Comparison of ENCODE assay signal across 25 cellular contexts in the genomic region with DNA sequence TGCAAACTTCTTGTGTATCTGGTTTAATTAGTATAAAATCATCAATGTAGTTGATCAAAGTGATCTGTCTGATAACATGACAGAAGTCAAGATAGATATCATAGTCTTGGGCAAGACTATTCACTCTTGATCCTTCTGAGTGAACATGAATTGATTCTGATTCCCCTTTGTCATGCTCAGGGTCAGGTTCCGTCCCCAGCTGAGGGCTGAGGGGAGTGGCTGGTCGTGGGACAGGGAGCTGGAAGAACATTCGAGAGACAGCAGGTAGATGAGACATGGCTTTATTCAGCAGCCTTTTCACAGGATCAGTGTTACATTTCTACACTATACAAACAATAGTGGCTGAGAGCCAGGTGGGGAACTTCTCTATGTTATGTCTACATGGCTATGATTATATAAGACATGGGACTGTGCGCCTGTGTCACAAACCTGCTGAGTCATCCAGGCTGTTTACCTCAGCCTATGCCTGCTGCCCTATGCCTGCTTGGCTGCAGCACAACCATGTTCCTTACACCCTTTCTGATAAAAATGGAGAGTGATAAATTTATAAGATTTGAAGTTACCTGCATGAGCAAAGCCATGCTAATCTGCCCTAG.
DNase-seq lines count a peak whose midpoint lies in the region; ATAC-seq and TF ChIP-seq lines count a peak whose summit lies in the region.
"Had no signal": no experiment of that assay in that cellular context is flagged by ENCODE, and none has a peak within 500 bp of the region (broad histone marks: within the 10 kb centered on the region; RNA-seq: fewer than 3 reads in every experiment).

No MANE protein-coding gene starts in this region.

- no peak for TF ChIP-seq EP300 in SK-N-SH (IDR thresholded peaks at IDR 0.05; ENCODE audit: borderline replicate concordance in 1 of 2, low read depth in 1 of 2, low read length in 1 of 2)

- BruUV-seq in Caco-2 (replicated peaks; lab: Mats Ljungman, UMichigan) = no TSS peak

- H3K4me3 ChIP-seq in SK-N-SH (ENCODE audit: low read depth in 2 of 2, low read length in 1 of 2) = no peak overlapping the region
- H3K4me3 ChIP-seq in hepatocyte = no peak overlapping the region
- no peak overlapping the region for H3K4me3 ChIP-seq in HAP-1
- H3K4me3 ChIP-seq in Caco-2 (ENCODE audit: low read depth, low read length) = no peak overlapping the region
- H3K4me3 ChIP-seq: A549, BLaER1, heart right ventricle, SJSA1, suprapubic skin had no signal

- H3K4me3 Mint-ChIP-seq in Caco-2 (ENCODE audit: unreplicated experiment) = no peak overlapping the region
- H3K4me3 Mint-ChIP-seq: activated CD8-positive, alpha-beta memory T cell treated with anti-CD3 and anti-CD28 coated beads, Interleukin-2, amount 10 ng/mL, durations not matched to agents 7 days and 5 days; activated T-helper 17 cell treated with anti-CD3 and anti-CD28 coated beads, Interleukin-2, amount 50 U/mL, for 72 hours; natural killer cell; T-helper 2 cell treated with Interferon-gamma antibody and Interleukin-4, amounts not matched to agents 5 μg/mL and 100 μg/mL, for 36 hours had no signal

- H2AFZ ChIP-seq in SK-N-SH (ENCODE audit: low read depth) = no peak overlapping the region
- no peak overlapping the region for H2AFZ ChIP-seq in hepatocyte

- H3K4me2 ChIP-seq in SK-N-SH = no peak overlapping the region
- no peak overlapping the region for H3K4me2 ChIP-seq in hepatocyte
- H3K4me2 ChIP-seq: A549, BLaER1 had no signal

- H3K36me3 Mint-ChIP-seq in Caco-2 (ENCODE audit: insufficient read depth, unreplicated experiment) = no peaks in the 10 kb centered on the region
- H3K36me3 Mint-ChIP-seq: activated CD8-positive, alpha-beta memory T cell treated with anti-CD3 and anti-CD28 coated beads, Interleukin-2, amount 10 ng/mL, durations not matched to agents 7 days and 5 days; natural killer cell had no signal

- CTCF ChIA-PET in SK-N-SH (lab: Yijun Ruan, JAX) = no interaction called here
- CTCF ChIA-PET in Caco-2 (lab: Charles Lee) = no interaction called here

- peak; percentile 48; the same call in 1 of the 3 replicates for ATAC-seq in SK-N-SH treated with all-trans-retinoic acid at 6 μM for 48 hours
- no peak for ATAC-seq in GM21447 (IDR thresholded peaks at IDR 0.05; ENCODE audit: unreplicated experiment)
- ATAC-seq: A549; activated CD8-positive, alpha-beta memory T cell treated with anti-CD3 and anti-CD28 coated beads, Interleukin-2, amount 10 ng/mL, durations not matched to agents 7 days and 5 days; activated T-helper 17 cell treated with anti-CD3 and anti-CD28 coated beads, Interleukin-2, amount 50 U/mL, for 72 hours; heart right ventricle; natural killer cell had no signal

- no peaks in the 10 kb centered on the region for H3K9me3 Mint-ChIP-seq in Caco-2 (ENCODE audit: unreplicated experiment)
- H3K9me3 Mint-ChIP-seq: activated T-helper 17 cell treated with anti-CD3 and anti-CD28 coated beads, Interleukin-2, amount 50 U/mL, for 72 hours; T-helper 2 cell treated with Interferon-gamma antibody and Interleukin-4, amounts not matched to agents 5 μg/mL and 100 μg/mL, for 36 hours had no signal

- in situ Hi-C loops in HAP-1 (cut with MboI; ENCODE audit: low sequenced_read_pairs) = no loop called here

- TF ChIP-seq CTCF in SK-N-SH (IDR thresholded peaks at IDR 0.05) = no peak
- TF ChIP-seq CTCF in hepatocyte (IDR thresholded peaks at IDR 0.05; ENCODE audit: poor library complexity) = no peak
- no peak for TF ChIP-seq CTCF in Caco-2 (IDR thresholded peaks at IDR 0.05; ENCODE audit: insufficient read depth in 1 of 2, low read depth in 1 of 2, low read length in 1 of 2, severe bottlenecking in 1 of 2, unreplicated experiment in 1 of 2)

- H3K4me1 Mint-ChIP-seq in Caco-2 (ENCODE audit: low read depth, unreplicated experiment) = no peaks in the 10 kb centered on the region
- H3K4me1 Mint-ChIP-seq: activated CD8-positive, alpha-beta memory T cell treated with anti-CD3 and anti-CD28 coated beads, Interleukin-2, amount 10 ng/mL, durations not matched to agents 7 days and 5 days; activated T-helper 17 cell treated with anti-CD3 and anti-CD28 coated beads, Interleukin-2, amount 50 U/mL, for 72 hours; natural killer cell had no signal

- no peaks in the 10 kb centered on the region for H3K79me2 ChIP-seq in SK-N-SH (ENCODE audit: insufficient read depth)
- H3K79me2 ChIP-seq in hepatocyte = no peaks in the 10 kb centered on the region

- no peak for TF ChIP-seq RAD21 in SK-N-SH (IDR thresholded peaks at IDR 0.05; ENCODE audit: low read length)

- 8% methylated on average over 4 of the region's 4 CpGs for WGBS in SK-N-SH (ENCODE audit: low lambda C conversion rate)
- WGBS in hepatocyte (ENCODE audit: low lambda C conversion rate, missing lambda C conversion rate) = 77% methylated on average over 4 of the region's 4 CpGs

- H3K9me2 ChIP-seq in SK-N-SH (no peaks in the 10 kb centered on the region), hepatocyte (replicated peaks; ENCODE audit: insufficient read depth) (no peaks in the 10 kb centered on the region)

- peaks cover 6% of the 10 kb centered on the region for H3K27me3 Mint-ChIP-seq in Caco-2 (ENCODE audit: insufficient read depth, unreplicated experiment)

- H3F3A ChIP-seq in SK-N-SH (replicated peaks; ENCODE audit: insufficient read depth) = no peaks in the 10 kb centered on the region

- H3K27me3 ChIP-seq in SK-N-SH (ENCODE audit: insufficient read depth) (no peaks in the 10 kb centered on the region), hepatocyte (no peaks in the 10 kb centered on the region), HAP-1 (ENCODE audit: low read depth) (no peaks in the 10 kb centered on the region; the same call in 1 of the 2 replicates), Caco-2 (replicated peaks; ENCODE audit: control insufficient read depth, insufficient read depth, low read length) (no peaks in the 10 kb centered on the region)
- H3K27me3 ChIP-seq: BLaER1, heart right ventricle, SJSA1, suprapubic skin had no signal

- no peak for DNase-seq in SK-N-SH
- peak; percentile 11 for DNase-seq in UCSD-AML1 (lab: John Stamatoyannopoulos, UW; ENCODE audit: unreplicated experiment)
- peak; percentile 41 for DNase-seq in hepatocyte (ENCODE audit: low spot score)
- DNase-seq in HAP-1 (ENCODE audit: low spot score in 2 of 2) = no peak
- no peak for DNase-seq in hippocampal formation (lab: John Stamatoyannopoulos, UW)
- no peak for DNase-seq in Caco-2
- DNase-seq: activated CD4-positive, CD25-positive, alpha-beta regulatory T cell treated with anti-CD3 and anti-CD28 coated beads, Interleukin-2, amount 50 U/mL, for 72 hours; activated CD8-positive, alpha-beta memory T cell treated with anti-CD3 and anti-CD28 coated beads, Interleukin-2, amount 10 ng/mL, durations not matched to agents 7 days and 5 days; amniotic stem cell; central memory CD4-positive, alpha-beta T cell; effector CD8-positive, alpha-beta T cell; heart right ventricle; natural killer cell; NCI-H1048; NCI-H2029; NCI-H526 treated with DMSO at 0.1 percent for 48 hours; stimulated activated CD4-positive, alpha-beta T cell treated with anti-CD3 and anti-CD28 coated beads, Interleukin-4, amount 100 ng/mL, for 24 hours had no signal

- H4K20me1 ChIP-seq in SK-N-SH (ENCODE audit: insufficient read depth) = no peaks in the 10 kb centered on the region
- no peaks in the 10 kb centered on the region for H4K20me1 ChIP-seq in hepatocyte (ENCODE audit: insufficient read depth, poor library complexity, severe bottlenecking)
- H4K20me1 ChIP-seq: BLaER1 had no signal

- H3K4me1 ChIP-seq in SK-N-SH (ENCODE audit: control insufficient read depth in 1 of 2, insufficient read depth in 2 of 2, low read depth in 1 of 2, low read length in 1 of 2) (no peaks in the 10 kb centered on the region), hepatocyte (ENCODE audit: insufficient read depth) (no peaks in the 10 kb centered on the region), HAP-1 (no peaks in the 10 kb centered on the region), Caco-2 (no peaks in the 10 kb centered on the region)
- H3K4me1 ChIP-seq: A549, BLaER1, heart right ventricle, SJSA1, suprapubic skin had no signal

- H3K27ac ChIP-seq in SK-N-SH (ENCODE audit: low read depth in 2 of 2, low read length in 1 of 2) (no peak overlapping the region), hepatocyte (no peak overlapping the region)
- H3K27ac ChIP-seq: A549, BLaER1, heart right ventricle, SJSA1, suprapubic skin had no signal

- H3K36me3 ChIP-seq in SK-N-SH (replicated peaks in 1 of 2; ENCODE audit: control insufficient read depth in 1 of 2, insufficient read depth in 2 of 2, low read length in 1 of 2) (no peaks in the 10 kb centered on the region), hepatocyte (replicated peaks; ENCODE audit: insufficient read depth, low read depth) (no peaks in the 10 kb centered on the region), HAP-1 (replicated peaks) (no peaks in the 10 kb centered on the region), Caco-2 (ENCODE audit: control insufficient read depth, insufficient read depth, low read length) (no peaks in the 10 kb centered on the region)
- H3K36me3 ChIP-seq: BLaER1, heart right ventricle, SJSA1, suprapubic skin had no signal

- H3K9me3 ChIP-seq in SK-N-SH (no peaks in the 10 kb centered on the region), hepatocyte (ENCODE audit: low read depth) (no peaks in the 10 kb centered on the region), HAP-1 (no peaks in the 10 kb centered on the region), Caco-2 (no peaks in the 10 kb centered on the region)
- H3K9me3 ChIP-seq: A549, BLaER1, heart right ventricle, SJSA1, suprapubic skin had no signal

- no peak overlapping the region for H3K27ac Mint-ChIP-seq in Caco-2 (ENCODE audit: unreplicated experiment)
- H3K27ac Mint-ChIP-seq: activated CD8-positive, alpha-beta memory T cell treated with anti-CD3 and anti-CD28 coated beads, Interleukin-2, amount 10 ng/mL, durations not matched to agents 7 days and 5 days; activated T-helper 17 cell treated with anti-CD3 and anti-CD28 coated beads, Interleukin-2, amount 50 U/mL, for 72 hours; natural killer cell; T-helper 2 cell treated with Interferon-gamma antibody and Interleukin-4, amounts not matched to agents 5 μg/mL and 100 μg/mL, for 36 hours had no signal

- intact Hi-C loops in Caco-2 (cut with micrococcal nuclease; ENCODE audit: unreplicated experiment) = no loop called here

- POLR2A ChIA-PET in SK-N-SH (lab: Yijun Ruan, JAX) = no interaction called here
- POLR2A ChIA-PET in Caco-2 (lab: Charles Lee) = no interaction called here

- H3K9ac ChIP-seq in SK-N-SH = no peak overlapping the region
- H3K9ac ChIP-seq: BLaER1 had no signal

TF ChIP-seq in SK-N-SH, 30 proteins besides CTCF, POLR2A, EP300 and RAD21 (continues in another document):
- TF ChIP-seq SMC3 (IDR thresholded peaks at IDR 0.05; ENCODE audit: low read depth, low read length) (no peak), GATA2 (CRISPR knock-in tag; IDR thresholded peaks at IDR 0.05) (no peak)
- TF ChIP-seq, protein P1, sequence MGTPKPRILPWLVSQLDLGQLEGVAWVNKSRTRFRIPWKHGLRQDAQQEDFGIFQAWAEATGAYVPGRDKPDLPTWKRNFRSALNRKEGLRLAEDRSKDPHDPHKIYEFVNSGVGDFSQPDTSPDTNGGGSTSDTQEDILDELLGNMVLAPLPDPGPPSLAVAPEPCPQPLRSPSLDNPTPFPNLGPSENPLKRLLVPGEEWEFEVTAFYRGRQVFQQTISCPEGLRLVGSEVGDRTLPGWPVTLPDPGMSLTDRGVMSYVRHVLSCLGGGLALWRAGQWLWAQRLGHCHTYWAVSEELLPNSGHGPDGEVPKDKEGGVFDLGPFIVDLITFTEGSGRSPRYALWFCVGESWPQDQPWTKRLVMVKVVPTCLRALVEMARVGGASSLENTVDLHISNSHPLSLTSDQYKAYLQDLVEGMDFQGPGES (IDR thresholded peaks at IDR 0.05; ENCODE audit: low read depth, low read length) = no peak

Comparison
In these comparisons a context has a peak if more than half of its experiments do, and no peak if none do; other contexts are left out.
1. DNase-seq: peak in UCSD-AML1 (single experiment) and hepatocyte (single experiment); none in SK-N-SH (single experiment), HAP-1 (0 of 2), hippocampal formation (0 of 2) and Caco-2 (0 of 2).